In genomic region chr10:42523098-42523497, GRCh38 we compare ENCODE assay signal across 36 cellular contexts.
"Had no signal": no experiment of that assay in that cellular context is flagged by ENCODE, and none has a peak within 500 bp of the region (broad histone marks: within the 10 kb centered on the region; RNA-seq: fewer than 3 reads in every experiment).

No MANE protein-coding gene starts in this region.

- DNase-seq: activated B cell treated with CpG ODN at 0.5 μM for 24 hours; activated CD4-positive, alpha-beta memory T cell treated with anti-CD3 and anti-CD28 coated beads for 36 hours; activated CD4-positive, alpha-beta T cell treated with anti-CD3 and anti-CD28 coated beads for 4 hours; activated CD4-positive, alpha-beta T cell treated with anti-CD3 and anti-CD28 coated beads, Interleukin-2, amount 10 ng/mL, durations not matched to agents 24 days and 14 days; activated CD4-positive, alpha-beta T cell treated with anti-CD3 and anti-CD28 coated beads, Interleukin-2, amount 50 U/mL, for 1 hour; activated CD4-positive, alpha-beta T cell treated with anti-CD3 and anti-CD28 coated beads, Interleukin-2, amount 50 U/mL, for 4 hours; activated CD4-positive, CD25-positive, alpha-beta regulatory T cell treated with anti-CD3 and anti-CD28 coated beads, Interleukin-2, amount 50 U/mL, for 72 hours; activated CD8-positive, alpha-beta memory T cell treated with anti-CD3 and anti-CD28 coated beads, Interleukin-2, amount 50 U/mL, for 4 hours; activated CD8-positive, alpha-beta T cell treated with anti-CD3 and anti-CD28 coated beads for 36 hours; activated effector memory CD4-positive, alpha-beta T cell treated with anti-CD3 and anti-CD28 coated beads, Interleukin-2, amount 50 U/mL, for 16 hours; activated gamma-delta T cell treated with Interleukin-2 at 50 U/mL for 16 hours; activated naive CD4-positive, alpha-beta T cell; activated naive CD4-positive, alpha-beta T cell treated with anti-CD3 and anti-CD28 coated beads for 36 hours; activated naive CD4-positive, alpha-beta T cell treated with anti-CD3 and anti-CD28 coated beads, Interleukin-2, amount 50 U/mL, for 16 hours; activated naive CD8-positive, alpha-beta T cell treated with anti-CD3 and anti-CD28 coated beads for 36 hours; activated T-cell treated with anti-CD3 and anti-CD28 coated beads, Interleukin-2, amount 50 U/mL, for 24 hours; activated T-cell treated with anti-CD3 and anti-CD28 coated beads, Interleukin-2, amount 50 U/mL, for 48 hours; amygdala; anterior cingulate cortex; caudate nucleus; cerebellar nuclear complex; T-helper 1 cell; T-helper 2 cell; T-helper 9 cell had no signal

- FAIRE-seq: bronchial epithelial cell, TTC549 had no signal

- ATAC-seq: activated CD8-positive, alpha-beta T cell treated with anti-CD3 and anti-CD28 coated beads for 36 hours; activated naive CD4-positive, alpha-beta T cell treated with anti-CD3 and anti-CD28 coated beads, Interleukin-2, amount 50 U/mL, for 72 hours; activated T-helper 17 cell treated with anti-CD3 and anti-CD28 coated beads, Interleukin-2, amount 50 U/mL, for 72 hours had no signal

- H3K27ac Mint-ChIP-seq: activated B cell treated with CpG ODN at 0.5 μM for 24 hours; activated CD4-positive, alpha-beta memory T cell treated with anti-CD3 and anti-CD28 coated beads for 36 hours; activated CD4-positive, alpha-beta T cell treated with anti-CD3 and anti-CD28 coated beads, Interleukin-2, amount 10 ng/mL, durations not matched to agents 24 days and 14 days; activated CD8-positive, alpha-beta T cell treated with anti-CD3 and anti-CD28 coated beads for 36 hours; activated naive CD4-positive, alpha-beta T cell treated with anti-CD3 and anti-CD28 coated beads for 36 hours; activated naive CD4-positive, alpha-beta T cell treated with anti-CD3 and anti-CD28 coated beads, Interleukin-2, amount 50 U/mL, for 72 hours; activated naive CD8-positive, alpha-beta T cell treated with anti-CD3 and anti-CD28 coated beads for 36 hours; activated T-cell treated with anti-CD3 and anti-CD28 coated beads, Interleukin-2, amount 50 U/mL, for 24 hours; activated T-helper 1 cell treated with anti-CD3 and anti-CD28 coated beads, Interleukin-12 subunit alpha, Interleukin-12 subunit beta, Interleukin-2, Interleukin-4 antibody, amounts not matched to agents 30 ng/mL and 10 ng/mL and 1 ng/mL, durations not matched to agents 14 hours and 24 hours and 36 hours; activated T-helper 17 cell treated with anti-CD3 and anti-CD28 coated beads, Interleukin-2, amount 50 U/mL, for 72 hours; brain; T-helper 1 cell treated with Interleukin-12 subunit alpha and Interleukin-12 subunit beta and Interleukin-4 antibody, amounts not matched to agents 30 μg/mL and 1 μg/mL, for 36 hours; T-helper 2 cell treated with Interferon-gamma antibody and Interleukin-4, amounts not matched to agents 5 μg/mL and 100 μg/mL, for 36 hours had no signal

- H3K4me3 ChIP-seq: cardiac muscle cell had no signal

- H3K4me3 Mint-ChIP-seq: activated B cell treated with CpG ODN at 0.5 μM for 24 hours; activated CD4-positive, alpha-beta memory T cell treated with anti-CD3 and anti-CD28 coated beads for 36 hours; activated CD4-positive, alpha-beta T cell treated with anti-CD3 and anti-CD28 coated beads, Interleukin-2, amount 10 ng/mL, durations not matched to agents 24 days and 14 days; activated CD8-positive, alpha-beta T cell treated with anti-CD3 and anti-CD28 coated beads for 36 hours; activated naive CD4-positive, alpha-beta T cell treated with anti-CD3 and anti-CD28 coated beads for 36 hours; activated naive CD8-positive, alpha-beta T cell treated with anti-CD3 and anti-CD28 coated beads for 36 hours; activated T-cell treated with anti-CD3 and anti-CD28 coated beads, Interleukin-2, amount 50 U/mL, for 24 hours; activated T-helper 1 cell treated with anti-CD3 and anti-CD28 coated beads, Interleukin-12 subunit alpha, Interleukin-12 subunit beta, Interleukin-2, Interleukin-4 antibody, amounts not matched to agents 30 ng/mL and 10 ng/mL and 1 ng/mL, durations not matched to agents 14 hours and 24 hours and 36 hours; activated T-helper 17 cell treated with anti-CD3 and anti-CD28 coated beads, Interleukin-2, amount 50 U/mL, for 72 hours; brain; central memory CD8-positive, alpha-beta T cell; T-helper 1 cell treated with Interleukin-12 subunit alpha and Interleukin-12 subunit beta and Interleukin-4 antibody, amounts not matched to agents 30 μg/mL and 1 μg/mL, for 36 hours; T-helper 2 cell treated with Interferon-gamma antibody and Interleukin-4, amounts not matched to agents 5 μg/mL and 100 μg/mL, for 36 hours had no signal

- H3K4me1 ChIP-seq: ascending aorta had no signal

- H3K27me3 Mint-ChIP-seq: activated B cell treated with CpG ODN at 0.5 μM for 24 hours; activated CD4-positive, alpha-beta memory T cell treated with anti-CD3 and anti-CD28 coated beads for 36 hours; activated CD4-positive, alpha-beta T cell treated with anti-CD3 and anti-CD28 coated beads, Interleukin-2, amount 10 ng/mL, durations not matched to agents 24 days and 14 days; activated CD8-positive, alpha-beta T cell treated with anti-CD3 and anti-CD28 coated beads for 36 hours; activated naive CD8-positive, alpha-beta T cell treated with anti-CD3 and anti-CD28 coated beads for 36 hours; activated T-cell treated with anti-CD3 and anti-CD28 coated beads, Interleukin-2, amount 50 U/mL, for 24 hours; activated T-helper 17 cell treated with anti-CD3 and anti-CD28 coated beads, Interleukin-2, amount 50 U/mL, for 72 hours; central memory CD8-positive, alpha-beta T cell had no signal

- H3K27ac ChIP-seq: ascending aorta, cardiac muscle cell, VCaP had no signal

- H3K27me3 ChIP-seq: ascending aorta, cardiac muscle cell had no signal

- H3K4me1 Mint-ChIP-seq: activated B cell treated with CpG ODN at 0.5 μM for 24 hours; activated CD4-positive, alpha-beta T cell treated with anti-CD3 and anti-CD28 coated beads, Interleukin-2, amount 10 ng/mL, durations not matched to agents 24 days and 14 days; activated naive CD8-positive, alpha-beta T cell treated with anti-CD3 and anti-CD28 coated beads for 36 hours; activated T-helper 17 cell treated with anti-CD3 and anti-CD28 coated beads, Interleukin-2, amount 50 U/mL, for 72 hours; brain; central memory CD8-positive, alpha-beta T cell had no signal
